ENCODE assay signal across 2 cellular contexts in the genomic region with DNA sequence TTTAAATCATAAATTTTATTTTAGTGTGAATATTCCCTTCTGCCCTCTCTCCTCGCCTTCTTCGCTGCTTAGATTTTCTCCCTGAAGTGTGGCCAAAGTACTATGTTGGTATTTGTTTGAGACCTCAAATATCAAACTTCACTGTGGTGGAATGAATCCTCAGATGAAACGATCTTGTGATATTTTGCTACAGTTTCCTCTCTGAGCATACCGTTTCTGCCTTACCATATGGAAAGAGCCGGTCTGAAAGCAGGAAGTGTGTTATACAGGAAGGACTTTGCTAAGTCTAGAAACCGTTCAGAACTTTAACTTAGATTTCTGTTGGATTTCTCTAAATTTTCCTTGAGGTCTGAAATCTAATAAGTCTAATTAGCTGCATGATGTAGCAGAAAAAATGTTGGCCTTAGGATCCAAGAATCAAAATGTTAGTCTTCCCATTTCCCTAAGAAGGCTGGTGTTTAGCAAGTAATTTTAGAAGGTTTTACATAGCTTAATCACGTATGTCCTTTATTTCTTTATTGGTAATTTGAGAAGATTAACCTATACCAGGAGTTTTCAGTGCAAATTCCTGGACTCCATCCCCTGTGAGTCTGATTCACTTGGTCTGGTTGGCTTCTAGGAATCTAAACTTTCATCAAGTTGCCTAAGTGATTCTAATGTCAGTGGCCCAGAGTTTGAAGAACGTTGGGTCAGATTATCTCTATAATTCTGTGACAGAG.
TF ChIP-seq lines count a peak whose summit lies in the region.

No MANE protein-coding gene starts in this region.

TF ChIP-seq in liver, 16 proteins besides CTCF, POLR2A, EP300 and RAD21:
- TF ChIP-seq EGR1 (IDR thresholded peaks at IDR 0.05; ENCODE audit: low read depth in 2 of 2) (no peak), RXRA (IDR thresholded peaks at IDR 0.05) (no peak)

TF ChIP-seq in HepG2, 621 proteins besides CTCF, POLR2A, EP300 and RAD21:
- TF ChIP-seq ZNF12 (CRISPR knock-in tag; IDR thresholded peaks at IDR 0.05) = no peak
- TF ChIP-seq MXI1 (IDR thresholded peaks at IDR 0.05; ENCODE audit: borderline replicate concordance, low read depth, low read length) = no peak
- TF ChIP-seq, protein P1, sequence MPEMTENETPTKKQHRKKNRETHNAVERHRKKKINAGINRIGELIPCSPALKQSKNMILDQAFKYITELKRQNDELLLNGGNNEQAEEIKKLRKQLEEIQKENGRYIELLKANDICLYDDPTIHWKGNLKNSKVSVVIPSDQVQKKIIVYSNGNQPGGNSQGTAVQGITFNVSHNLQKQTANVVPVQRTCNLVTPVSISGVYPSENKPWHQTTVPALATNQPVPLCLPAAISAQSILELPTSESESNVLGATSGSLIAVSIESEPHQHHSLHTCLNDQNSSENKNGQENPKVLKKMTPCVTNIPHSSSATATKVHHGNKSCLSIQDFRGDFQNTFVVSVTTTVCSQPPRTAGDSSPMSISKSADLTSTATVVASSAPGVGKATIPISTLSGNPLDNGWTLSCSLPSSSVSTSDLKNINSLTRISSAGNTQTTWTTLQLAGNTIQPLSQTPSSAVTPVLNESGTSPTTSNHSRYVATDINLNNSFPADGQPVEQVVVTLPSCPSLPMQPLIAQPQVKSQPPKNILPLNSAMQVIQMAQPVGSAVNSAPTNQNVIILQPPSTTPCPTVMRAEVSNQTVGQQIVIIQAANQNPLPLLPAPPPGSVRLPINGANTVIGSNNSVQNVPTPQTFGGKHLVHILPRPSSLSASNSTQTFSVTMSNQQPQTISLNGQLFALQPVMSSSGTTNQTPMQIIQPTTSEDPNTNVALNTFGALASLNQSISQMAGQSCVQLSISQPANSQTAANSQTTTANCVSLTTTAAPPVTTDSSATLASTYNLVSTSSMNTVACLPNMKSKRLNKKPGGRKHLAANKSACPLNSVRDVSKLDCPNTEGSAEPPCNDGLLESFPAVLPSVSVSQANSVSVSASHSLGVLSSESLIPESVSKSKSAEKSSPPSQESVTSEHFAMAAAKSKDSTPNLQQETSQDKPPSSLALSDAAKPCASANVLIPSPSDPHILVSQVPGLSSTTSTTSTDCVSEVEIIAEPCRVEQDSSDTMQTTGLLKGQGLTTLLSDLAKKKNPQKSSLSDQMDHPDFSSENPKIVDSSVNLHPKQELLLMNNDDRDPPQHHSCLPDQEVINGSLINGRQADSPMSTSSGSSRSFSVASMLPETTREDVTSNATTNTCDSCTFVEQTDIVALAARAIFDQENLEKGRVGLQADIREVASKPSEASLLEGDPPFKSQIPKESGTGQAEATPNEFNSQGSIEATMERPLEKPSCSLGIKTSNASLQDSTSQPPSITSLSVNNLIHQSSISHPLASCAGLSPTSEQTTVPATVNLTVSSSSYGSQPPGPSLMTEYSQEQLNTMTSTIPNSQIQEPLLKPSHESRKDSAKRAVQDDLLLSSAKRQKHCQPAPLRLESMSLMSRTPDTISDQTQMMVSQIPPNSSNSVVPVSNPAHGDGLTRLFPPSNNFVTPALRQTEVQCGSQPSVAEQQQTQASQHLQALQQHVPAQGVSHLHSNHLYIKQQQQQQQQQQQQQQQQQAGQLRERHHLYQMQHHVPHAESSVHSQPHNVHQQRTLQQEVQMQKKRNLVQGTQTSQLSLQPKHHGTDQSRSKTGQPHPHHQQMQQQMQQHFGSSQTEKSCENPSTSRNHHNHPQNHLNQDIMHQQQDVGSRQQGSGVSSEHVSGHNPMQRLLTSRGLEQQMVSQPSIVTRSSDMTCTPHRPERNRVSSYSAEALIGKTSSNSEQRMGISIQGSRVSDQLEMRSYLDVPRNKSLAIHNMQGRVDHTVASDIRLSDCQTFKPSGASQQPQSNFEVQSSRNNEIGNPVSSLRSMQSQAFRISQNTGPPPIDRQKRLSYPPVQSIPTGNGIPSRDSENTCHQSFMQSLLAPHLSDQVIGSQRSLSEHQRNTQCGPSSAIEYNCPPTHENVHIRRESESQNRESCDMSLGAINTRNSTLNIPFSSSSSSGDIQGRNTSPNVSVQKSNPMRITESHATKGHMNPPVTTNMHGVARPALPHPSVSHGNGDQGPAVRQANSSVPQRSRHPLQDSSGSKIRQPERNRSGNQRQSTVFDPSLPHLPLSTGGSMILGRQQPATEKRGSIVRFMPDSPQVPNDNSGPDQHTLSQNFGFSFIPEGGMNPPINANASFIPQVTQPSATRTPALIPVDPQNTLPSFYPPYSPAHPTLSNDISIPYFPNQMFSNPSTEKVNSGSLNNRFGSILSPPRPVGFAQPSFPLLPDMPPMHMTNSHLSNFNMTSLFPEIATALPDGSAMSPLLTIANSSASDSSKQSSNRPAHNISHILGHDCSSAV (CRISPR knock-in tag; IDR thresholded peaks at IDR 0.05; ENCODE audit: borderline replicate concordance) = no peak
- TF ChIP-seq ARHGAP35 (CRISPR knock-in tag; IDR thresholded peaks at IDR 0.05; ENCODE audit: borderline replicate concordance) = no peak
- no peak for TF ChIP-seq HNRNPLL (IDR thresholded peaks at IDR 0.05; ENCODE audit: low read depth, low read length, poor library complexity, severe bottlenecking)
- TF ChIP-seq ZNF30 (CRISPR knock-in tag; IDR thresholded peaks at IDR 0.05) = no peak
- TF ChIP-seq, protein P2, sequence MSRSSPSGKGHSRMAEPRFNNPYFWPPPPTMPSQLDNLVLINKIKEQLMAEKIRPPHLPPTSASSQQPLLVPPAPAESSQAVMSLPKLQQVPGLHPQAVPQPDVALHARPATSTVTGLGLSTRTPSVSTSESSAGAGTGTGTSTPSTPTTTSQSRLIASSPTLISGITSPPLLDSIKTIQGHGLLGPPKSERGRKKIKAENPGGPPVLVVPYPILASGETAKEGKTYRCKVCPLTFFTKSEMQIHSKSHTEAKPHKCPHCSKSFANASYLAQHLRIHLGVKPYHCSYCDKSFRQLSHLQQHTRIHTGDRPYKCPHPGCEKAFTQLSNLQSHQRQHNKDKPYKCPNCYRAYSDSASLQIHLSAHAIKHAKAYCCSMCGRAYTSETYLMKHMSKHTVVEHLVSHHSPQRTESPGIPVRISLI (CRISPR knock-in tag; IDR thresholded peaks at IDR 0.05; ENCODE audit: borderline replicate concordance) = no peak
- TF ChIP-seq, protein P3, sequence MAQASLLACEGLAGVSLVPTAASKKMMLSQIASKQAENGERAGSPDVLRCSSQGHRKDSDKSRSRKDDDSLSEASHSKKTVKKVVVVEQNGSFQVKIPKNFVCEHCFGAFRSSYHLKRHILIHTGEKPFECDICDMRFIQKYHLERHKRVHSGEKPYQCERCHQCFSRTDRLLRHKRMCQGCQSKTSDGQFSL (CRISPR knock-in tag; IDR thresholded peaks at IDR 0.05) = no peak
- no peak for TF ChIP-seq HNRNPH1 (optimal IDR thresholded peaks at IDR 0.05; ENCODE audit: low read depth, low read length)
- TF ChIP-seq TBP (CRISPR knock-in tag; IDR thresholded peaks at IDR 0.05) = no peak
- no peak for TF ChIP-seq RFXANK (CRISPR knock-in tag; IDR thresholded peaks at IDR 0.05)
- TF ChIP-seq, protein P4, sequence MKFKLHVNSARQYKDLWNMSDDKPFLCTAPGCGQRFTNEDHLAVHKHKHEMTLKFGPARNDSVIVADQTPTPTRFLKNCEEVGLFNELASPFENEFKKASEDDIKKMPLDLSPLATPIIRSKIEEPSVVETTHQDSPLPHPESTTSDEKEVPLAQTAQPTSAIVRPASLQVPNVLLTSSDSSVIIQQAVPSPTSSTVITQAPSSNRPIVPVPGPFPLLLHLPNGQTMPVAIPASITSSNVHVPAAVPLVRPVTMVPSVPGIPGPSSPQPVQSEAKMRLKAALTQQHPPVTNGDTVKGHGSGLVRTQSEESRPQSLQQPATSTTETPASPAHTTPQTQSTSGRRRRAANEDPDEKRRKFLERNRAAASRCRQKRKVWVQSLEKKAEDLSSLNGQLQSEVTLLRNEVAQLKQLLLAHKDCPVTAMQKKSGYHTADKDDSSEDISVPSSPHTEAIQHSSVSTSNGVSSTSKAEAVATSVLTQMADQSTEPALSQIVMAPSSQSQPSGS (CRISPR knock-in tag; IDR thresholded peaks at IDR 0.05) = no peak
- TF ChIP-seq JUNB (CRISPR knock-in tag; IDR thresholded peaks at IDR 0.05; ENCODE audit: borderline replicate concordance) = no peak
- TF ChIP-seq ZNF121 (CRISPR knock-in tag; IDR thresholded peaks at IDR 0.05) = no peak
TF ChIP-seq in HepG2: peak in this region for 0.
